In genomic region chr20:62551408-62552323, GRCh38 we compare ENCODE assay signal across 11 cellular contexts.
DNase-seq lines count a peak whose midpoint lies in the region; ATAC-seq and TF ChIP-seq lines count a peak whose summit lies in the region.
"Had no signal": no experiment of that assay in that cellular context is flagged by ENCODE, and none has a peak within 500 bp of the region (broad histone marks: within the 10 kb centered on the region; RNA-seq: fewer than 3 reads in every experiment).

No MANE protein-coding gene starts in this region.

- H3K4me3 Mint-ChIP-seq in activated naive CD4-positive, alpha-beta T cell treated with anti-CD3 and anti-CD28 coated beads, Interleukin-2, amount 50 U/mL, for 24 hours, result peak overlapping the region; percentile 26
- H3K4me3 Mint-ChIP-seq in type B pancreatic cell, result peak overlapping the region; percentile 63

- H3K4me1 Mint-ChIP-seq in activated naive CD4-positive, alpha-beta T cell treated with anti-CD3 and anti-CD28 coated beads, Interleukin-2, amount 50 U/mL, for 24 hours, result peaks cover 9% of the 10 kb centered on the region
- H3K4me1 Mint-ChIP-seq in type B pancreatic cell (ENCODE audit: unreplicated experiment), result peaks cover 15% of the 10 kb centered on the region

- H3K36me3 ChIP-seq in ascending aorta (no peaks in the 10 kb centered on the region), mesodermal cell (ENCODE audit: control insufficient read depth, insufficient read depth, low read length) (no peaks in the 10 kb centered on the region)
- H3K36me3 ChIP-seq: thyroid gland had no signal

- no peaks in the 10 kb centered on the region for H3K9me3 Mint-ChIP-seq in activated naive CD4-positive, alpha-beta T cell treated with anti-CD3 and anti-CD28 coated beads, Interleukin-2, amount 50 U/mL, for 24 hours
- no peaks in the 10 kb centered on the region for H3K9me3 Mint-ChIP-seq in activated naive CD4-positive, alpha-beta T cell treated with anti-CD3 and anti-CD28 coated beads, Interleukin-2, amount 50 U/mL, for 72 hours
- no peaks in the 10 kb centered on the region for H3K9me3 Mint-ChIP-seq in type B pancreatic cell

- no peak for DNase-seq in activated naive CD4-positive, alpha-beta T cell treated with anti-CD3 and anti-CD28 coated beads, Interleukin-2, amount 50 U/mL, for 72 hours (ENCODE audit: low spot score in 2 of 2)
- no peak for DNase-seq in ascending aorta (ENCODE audit: low spot score in 2 of 2)
- DNase-seq in type B pancreatic cell (ENCODE audit: extremely low spot score, unreplicated experiment), result no peak
- no peak for DNase-seq in NOMO-1 treated with dmso at 0.1 percent for 144 hours (lab: John Stamatoyannopoulos, UW; ENCODE audit: unreplicated experiment)
- DNase-seq in occipital lobe (lab: John Stamatoyannopoulos, UW), result no peak
- DNase-seq: Karpas-422 had no signal

- H3K27ac ChIP-seq in ascending aorta (no peak overlapping the region), mesodermal cell (ENCODE audit: low read depth, low read length, severe bottlenecking) (no peak overlapping the region)
- H3K27ac ChIP-seq: thyroid gland, VCaP had no signal

- WGBS in mesodermal cell (ENCODE audit: insufficient coverage in 2 of 2), 2 experiments, result 33 to 37% methylated on average over 29 to 37 of the region's 47 CpGs

- no peak overlapping the region for H3K27ac Mint-ChIP-seq in activated naive CD4-positive, alpha-beta T cell treated with anti-CD3 and anti-CD28 coated beads, Interleukin-2, amount 50 U/mL, for 24 hours
- no peak overlapping the region for H3K27ac Mint-ChIP-seq in activated naive CD4-positive, alpha-beta T cell treated with anti-CD3 and anti-CD28 coated beads, Interleukin-2, amount 50 U/mL, for 72 hours
- H3K27ac Mint-ChIP-seq in type B pancreatic cell, result no peak overlapping the region

- no peaks in the 10 kb centered on the region for H3K9me3 ChIP-seq in ascending aorta
- H3K9me3 ChIP-seq in mesodermal cell (ENCODE audit: control insufficient read depth, low read length), result no peaks in the 10 kb centered on the region
- H3K9me3 ChIP-seq: thyroid gland had no signal

- peaks cover 17% of the 10 kb centered on the region for H3K27me3 Mint-ChIP-seq in activated naive CD4-positive, alpha-beta T cell treated with anti-CD3 and anti-CD28 coated beads, Interleukin-2, amount 50 U/mL, for 24 hours
- H3K27me3 Mint-ChIP-seq in type B pancreatic cell, result peaks cover 16% of the 10 kb centered on the region

- intact Hi-C loops in ascending aorta (cut with DNase I), result loop anchor here (5.0 kb wide), 1 partner anchor 66 kb away; no protein-coding TSS in a partner anchor

- no peak for ATAC-seq in activated naive CD4-positive, alpha-beta T cell treated with anti-CD3 and anti-CD28 coated beads, Interleukin-2, amount 50 U/mL, for 72 hours
- ATAC-seq in GM21381 (IDR thresholded peaks at IDR 0.05; ENCODE audit: unreplicated experiment), result no peak

- no peak for TF ChIP-seq CTCF in ascending aorta (IDR thresholded peaks at IDR 0.05)
- TF ChIP-seq CTCF in type B pancreatic cell (conservative IDR thresholded peaks at IDR 0.05), result no peak

- no peaks in the 10 kb centered on the region for H3K36me3 Mint-ChIP-seq in activated naive CD4-positive, alpha-beta T cell treated with anti-CD3 and anti-CD28 coated beads, Interleukin-2, amount 50 U/mL, for 24 hours
- H3K36me3 Mint-ChIP-seq in activated naive CD4-positive, alpha-beta T cell treated with anti-CD3 and anti-CD28 coated beads, Interleukin-2, amount 50 U/mL, for 72 hours, result no peaks in the 10 kb centered on the region
- no peaks in the 10 kb centered on the region for H3K36me3 Mint-ChIP-seq in type B pancreatic cell

- no peaks in the 10 kb centered on the region for H3K27me3 ChIP-seq in ascending aorta

- H3K4me3 ChIP-seq in ascending aorta (peak overlapping the region; percentile 51 to 86), mesodermal cell (ENCODE audit: extremely low read depth, insufficient read depth, low read length, poor library complexity, severe bottlenecking) (peak overlapping the region; percentile 37)
- H3K4me3 ChIP-seq: thyroid gland had no signal

- H3K4me1 ChIP-seq in ascending aorta (peaks cover 8 to 22% of the 10 kb centered on the region in 2 donors), mesodermal cell (ENCODE audit: control insufficient read depth, insufficient read depth, low read length, poor library complexity, severe bottlenecking) (peaks cover 8% of the 10 kb centered on the region)
